1 cellular context compared by ENCODE assay signal in genomic region chr17:17811381-17812210, GRCh38.
TF ChIP-seq lines count a peak whose summit lies in the region.

No MANE protein-coding gene starts in this region.

TF ChIP-seq in HepG2, 621 proteins besides CTCF, POLR2A, EP300 and RAD21 (continues in another document):
- no peak for TF ChIP-seq ZEB1 (IDR thresholded peaks at IDR 0.05; ENCODE audit: insufficient replicate concordance, low read depth)
- TF ChIP-seq ZNF546 (CRISPR knock-in tag; conservative IDR thresholded peaks at IDR 0.05) = no peak
- no peak for TF ChIP-seq STAT5B (CRISPR knock-in tag; IDR thresholded peaks at IDR 0.05)
- no peak for TF ChIP-seq USF2 (IDR thresholded peaks at IDR 0.05; ENCODE audit: low read depth, low read length)
- TF ChIP-seq USF2 (CRISPR knock-in tag; IDR thresholded peaks at IDR 0.05; ENCODE audit: borderline replicate concordance) = no peak
- TF ChIP-seq, protein P1, sequence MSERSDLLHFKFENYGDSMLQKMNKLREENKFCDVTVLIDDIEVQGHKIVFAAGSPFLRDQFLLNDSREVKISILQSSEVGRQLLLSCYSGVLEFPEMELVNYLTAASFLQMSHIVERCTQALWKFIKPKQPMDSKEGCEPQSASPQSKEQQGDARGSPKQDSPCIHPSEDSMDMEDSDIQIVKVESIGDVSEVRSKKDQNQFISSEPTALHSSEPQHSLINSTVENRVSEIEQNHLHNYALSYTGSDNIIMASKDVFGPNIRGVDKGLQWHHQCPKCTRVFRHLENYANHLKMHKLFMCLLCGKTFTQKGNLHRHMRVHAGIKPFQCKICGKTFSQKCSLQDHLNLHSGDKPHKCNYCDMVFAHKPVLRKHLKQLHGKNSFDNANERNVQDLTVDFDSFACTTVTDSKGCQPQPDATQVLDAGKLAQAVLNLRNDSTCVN (CRISPR knock-in tag; IDR thresholded peaks at IDR 0.05; ENCODE audit: borderline replicate concordance) = no peak
- no peak for TF ChIP-seq KDM2A (CRISPR knock-in tag; IDR thresholded peaks at IDR 0.05; ENCODE audit: borderline replicate concordance, low read depth)
- TF ChIP-seq RBM22 (optimal IDR thresholded peaks at IDR 0.05; ENCODE audit: low read length) = peak; percentile 86
- TF ChIP-seq ZSCAN9 (CRISPR knock-in tag; IDR thresholded peaks at IDR 0.05; ENCODE audit: borderline replicate concordance) = no peak
- TF ChIP-seq NFKBIZ (CRISPR knock-in tag; IDR thresholded peaks at IDR 0.05) = no peak
- TF ChIP-seq, protein P2, sequence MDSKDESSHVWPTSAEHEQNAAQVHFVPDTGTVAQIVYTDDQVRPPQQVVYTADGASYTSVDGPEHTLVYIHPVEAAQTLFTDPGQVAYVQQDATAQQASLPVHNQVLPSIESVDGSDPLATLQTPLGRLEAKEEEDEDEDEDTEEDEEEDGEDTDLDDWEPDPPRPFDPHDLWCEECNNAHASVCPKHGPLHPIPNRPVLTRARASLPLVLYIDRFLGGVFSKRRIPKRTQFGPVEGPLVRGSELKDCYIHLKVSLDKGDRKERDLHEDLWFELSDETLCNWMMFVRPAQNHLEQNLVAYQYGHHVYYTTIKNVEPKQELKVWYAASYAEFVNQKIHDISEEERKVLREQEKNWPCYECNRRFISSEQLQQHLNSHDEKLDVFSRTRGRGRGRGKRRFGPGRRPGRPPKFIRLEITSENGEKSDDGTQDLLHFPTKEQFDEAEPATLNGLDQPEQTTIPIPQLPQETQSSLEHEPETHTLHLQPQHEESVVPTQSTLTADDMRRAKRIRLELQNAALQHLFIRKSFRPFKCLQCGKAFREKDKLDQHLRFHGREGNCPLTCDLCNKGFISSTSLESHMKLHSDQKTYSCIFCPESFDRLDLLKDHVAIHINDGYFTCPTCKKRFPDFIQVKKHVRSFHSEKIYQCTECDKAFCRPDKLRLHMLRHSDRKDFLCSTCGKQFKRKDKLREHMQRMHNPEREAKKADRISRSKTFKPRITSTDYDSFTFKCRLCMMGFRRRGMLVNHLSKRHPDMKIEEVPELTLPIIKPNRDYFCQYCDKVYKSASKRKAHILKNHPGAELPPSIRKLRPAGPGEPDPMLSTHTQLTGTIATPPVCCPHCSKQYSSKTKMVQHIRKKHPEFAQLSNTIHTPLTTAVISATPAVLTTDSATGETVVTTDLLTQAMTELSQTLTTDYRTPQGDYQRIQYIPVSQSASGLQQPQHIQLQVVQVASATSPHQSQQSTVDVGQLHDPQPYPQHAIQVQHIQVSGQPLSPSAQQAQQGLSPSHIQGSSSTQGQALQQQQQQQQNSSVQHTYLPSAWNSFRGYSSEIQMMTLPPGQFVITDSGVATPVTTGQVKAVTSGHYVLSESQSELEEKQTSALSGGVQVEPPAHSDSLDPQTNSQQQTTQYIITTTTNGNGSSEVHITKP (CRISPR knock-in tag; IDR thresholded peaks at IDR 0.05; ENCODE audit: low read depth) = peak; percentile 90
- no peak; the same call in 1 of the 2 replicates for TF ChIP-seq ZNF468 (CRISPR knock-in tag; IDR thresholded peaks at IDR 0.05)
- TF ChIP-seq MEIS2 (CRISPR knock-in tag; IDR thresholded peaks at IDR 0.05) = no peak
- TF ChIP-seq SOX5 (CRISPR knock-in tag; IDR thresholded peaks at IDR 0.05; ENCODE audit: borderline replicate concordance) = peak; percentile 60; the same call in 1 of the 2 replicates
- no peak for TF ChIP-seq SOX6 (IDR thresholded peaks at IDR 0.05)
- TF ChIP-seq SOX6 (CRISPR knock-in tag; IDR thresholded peaks at IDR 0.05) = peak; percentile 21; the same call in 1 of the 2 replicates
- 0 out of 2 replicates have a peak, but pooled peaks have one; percentile 15 for TF ChIP-seq ZFP90 (CRISPR knock-in tag; IDR thresholded peaks at IDR 0.05; ENCODE audit: borderline replicate concordance)
- TF ChIP-seq ATF2 (CRISPR knock-in tag; IDR thresholded peaks at IDR 0.05) = no peak
- TF ChIP-seq SYNCRIP (IDR thresholded peaks at IDR 0.05; ENCODE audit: insufficient read depth, low read depth, low read length) = no peak
- no peak for TF ChIP-seq ZNF761 (CRISPR knock-in tag; conservative IDR thresholded peaks at IDR 0.05)
- no peak for TF ChIP-seq GPN1 (CRISPR knock-in tag; IDR thresholded peaks at IDR 0.05; ENCODE audit: borderline replicate concordance)
- peak; percentile 63 for TF ChIP-seq MYC (CRISPR knock-in tag; IDR thresholded peaks at IDR 0.05; ENCODE audit: borderline replicate concordance)
- peak; percentile 73; the same call in 1 of the 2 replicates for TF ChIP-seq THAP7 (CRISPR knock-in tag; IDR thresholded peaks at IDR 0.05)
- TF ChIP-seq, protein P3, sequence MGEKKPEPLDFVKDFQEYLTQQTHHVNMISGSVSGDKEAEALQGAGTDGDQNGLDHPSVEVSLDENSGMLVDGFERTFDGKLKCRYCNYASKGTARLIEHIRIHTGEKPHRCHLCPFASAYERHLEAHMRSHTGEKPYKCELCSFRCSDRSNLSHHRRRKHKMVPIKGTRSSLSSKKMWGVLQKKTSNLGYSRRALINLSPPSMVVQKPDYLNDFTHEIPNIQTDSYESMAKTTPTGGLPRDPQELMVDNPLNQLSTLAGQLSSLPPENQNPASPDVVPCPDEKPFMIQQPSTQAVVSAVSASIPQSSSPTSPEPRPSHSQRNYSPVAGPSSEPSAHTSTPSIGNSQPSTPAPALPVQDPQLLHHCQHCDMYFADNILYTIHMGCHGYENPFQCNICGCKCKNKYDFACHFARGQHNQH (CRISPR knock-in tag; IDR thresholded peaks at IDR 0.05) = no peak
- TF ChIP-seq ZNF281 (CRISPR knock-in tag; IDR thresholded peaks at IDR 0.05; ENCODE audit: borderline replicate concordance) = peak; percentile 91
- TF ChIP-seq FOXP4 (CRISPR knock-in tag; IDR thresholded peaks at IDR 0.05) = peak; percentile 94
- TF ChIP-seq HNRNPUL1 (IDR thresholded peaks at IDR 0.05; ENCODE audit: low read depth, low read length) = no peak
- no peak for TF ChIP-seq MYPOP (CRISPR knock-in tag; IDR thresholded peaks at IDR 0.05)
- 0 out of 2 replicates have a peak, but pooled peaks have one; percentile 20 for TF ChIP-seq ZNF878 (CRISPR knock-in tag; IDR thresholded peaks at IDR 0.05)
- peak; percentile 35; the same call in 1 of the 2 replicates for TF ChIP-seq SALL1 (CRISPR knock-in tag; IDR thresholded peaks at IDR 0.05)
- TF ChIP-seq CENPX (CRISPR knock-in tag; IDR thresholded peaks at IDR 0.05) = no peak
- no peak for TF ChIP-seq ZFY (CRISPR knock-in tag; IDR thresholded peaks at IDR 0.05)
- TF ChIP-seq CENPT (CRISPR knock-in tag; IDR thresholded peaks at IDR 0.05; ENCODE audit: low read depth) = no peak
- no peak for TF ChIP-seq MED8 (CRISPR knock-in tag; IDR thresholded peaks at IDR 0.05; ENCODE audit: insufficient replicate concordance)
- TF ChIP-seq ELK4 (CRISPR knock-in tag; IDR thresholded peaks at IDR 0.05; ENCODE audit: borderline replicate concordance) = no peak
- TF ChIP-seq FOSL2 (CRISPR knock-in tag; IDR thresholded peaks at IDR 0.05) = no peak; the same call in 1 of the 2 replicates
- no peak for TF ChIP-seq ZNF33A (CRISPR knock-in tag; IDR thresholded peaks at IDR 0.05; ENCODE audit: borderline replicate concordance)
- TF ChIP-seq NBN (conservative IDR thresholded peaks at IDR 0.05) = no peak
- no peak for TF ChIP-seq MAZ (IDR thresholded peaks at IDR 0.05; ENCODE audit: borderline replicate concordance, low read depth, low read length)
- TF ChIP-seq MAZ (CRISPR knock-in tag; IDR thresholded peaks at IDR 0.05; ENCODE audit: low read depth) = no peak; the same call in 1 of the 2 replicates
- 0 out of 2 replicates have a peak, but pooled peaks have one; percentile 45 for TF ChIP-seq ZNF431 (CRISPR knock-in tag; IDR thresholded peaks at IDR 0.05; ENCODE audit: borderline replicate concordance, low read depth)
- TF ChIP-seq NR2F2 (IDR thresholded peaks at IDR 0.05; ENCODE audit: borderline replicate concordance, low read depth) = no peak
- TF ChIP-seq ZNF816 (CRISPR knock-in tag; IDR thresholded peaks at IDR 0.05; ENCODE audit: borderline replicate concordance) = no peak
- TF ChIP-seq ZMYM4 (CRISPR knock-in tag; IDR thresholded peaks at IDR 0.05) = peak; percentile 5; the same call in 1 of the 2 replicates
- no peak for TF ChIP-seq MYNN (CRISPR knock-in tag; IDR thresholded peaks at IDR 0.05; ENCODE audit: low read depth)
- TF ChIP-seq ZNF180 (CRISPR knock-in tag; IDR thresholded peaks at IDR 0.05; ENCODE audit: borderline replicate concordance, low read depth) = no peak
- no peak for TF ChIP-seq ZBTB42 (CRISPR knock-in tag; IDR thresholded peaks at IDR 0.05)
